ENCODE assay signal across 1 cellular context in genomic region chr12:124428136-124428791, GRCh38.
TF ChIP-seq lines count a peak whose summit lies in the region.

No MANE protein-coding gene starts in this region.

TF ChIP-seq in HepG2, 621 proteins besides CTCF, POLR2A, EP300 and RAD21 (continued from another document):
- no peak for TF ChIP-seq RNF219 (CRISPR knock-in tag; IDR thresholded peaks at IDR 0.05)
